Comparison of ENCODE assay signal across 21 cellular contexts in the genomic region with DNA sequence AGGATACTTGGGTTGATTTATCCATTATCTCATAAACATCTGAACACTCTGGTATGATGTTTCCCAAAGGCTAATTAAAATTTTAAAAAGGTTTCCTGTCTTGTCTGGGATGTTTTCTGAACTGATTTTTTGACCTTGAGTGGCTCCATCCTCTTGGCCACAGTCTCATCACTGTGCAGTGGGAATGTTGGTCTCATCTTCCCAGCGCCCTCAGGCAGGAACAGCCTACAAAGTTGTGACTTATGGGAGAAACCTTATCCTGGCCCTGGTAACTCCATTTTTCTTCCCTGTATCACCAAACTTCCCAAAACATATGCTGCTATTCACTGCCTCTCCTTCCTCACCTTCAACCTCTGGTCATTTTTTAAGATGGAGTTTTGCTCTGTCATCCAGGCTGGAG. TPM values are rescaled to one million over a fixed set of nuclear protein-coding genes. Genes with fewer than 3 reads are reported as not detected.
"Had no signal": no experiment of that assay in that cellular context is flagged by ENCODE, and none has a peak within 500 bp of the region (broad histone marks: within the 10 kb centered on the region; RNA-seq: fewer than 3 reads in every experiment).

No MANE protein-coding gene starts in this region.

- H3K27ac ChIP-seq: WERI-Rb-1 had no signal

- H3K27ac Mint-ChIP-seq: activated B cell treated with CpG ODN at 0.5 μM for 24 hours; activated CD4-positive, alpha-beta memory T cell treated with anti-CD3 and anti-CD28 coated beads for 36 hours; activated CD4-positive, alpha-beta memory T cell treated with anti-CD3 and anti-CD28 coated beads, Interleukin-2, amount 10 ng/mL, durations not matched to agents 7 days and 5 days; activated CD4-positive, alpha-beta T cell treated with anti-CD3 and anti-CD28 coated beads for 36 hours; activated CD4-positive, alpha-beta T cell treated with anti-CD3 and anti-CD28 coated beads, Interleukin-2, amount 10 ng/mL, durations not matched to agents 24 days and 14 days; activated CD4-positive, alpha-beta T cell treated with anti-CD3 and anti-CD28 coated beads, Interleukin-2, amount 10 ng/mL, durations not matched to agents 7 days and 5 days; activated CD8-positive, alpha-beta memory T cell treated with anti-CD3 and anti-CD28 coated beads, Interleukin-2, amount 10 ng/mL, durations not matched to agents 7 days and 5 days; activated CD8-positive, alpha-beta T cell treated with anti-CD3 and anti-CD28 coated beads for 36 hours; activated CD8-positive, alpha-beta T cell treated with anti-CD3 and anti-CD28 coated beads, Interleukin-2, amount 10 ng/mL, durations not matched to agents 7 days and 5 days; T-cell; T-helper 17 cell; T-helper 2 cell treated with Interferon-gamma antibody and Interleukin-4, amounts not matched to agents 5 μg/mL and 100 μg/mL, for 36 hours; WTC11 had no signal

- H3K4me3 Mint-ChIP-seq: activated B cell treated with CpG ODN at 0.5 μM for 24 hours; activated CD4-positive, alpha-beta memory T cell treated with anti-CD3 and anti-CD28 coated beads for 36 hours; activated CD4-positive, alpha-beta memory T cell treated with anti-CD3 and anti-CD28 coated beads, Interleukin-2, amount 10 ng/mL, durations not matched to agents 7 days and 5 days; activated CD4-positive, alpha-beta T cell treated with anti-CD3 and anti-CD28 coated beads for 36 hours; activated CD4-positive, alpha-beta T cell treated with anti-CD3 and anti-CD28 coated beads, Interleukin-2, amount 10 ng/mL, durations not matched to agents 24 days and 14 days; activated CD4-positive, alpha-beta T cell treated with anti-CD3 and anti-CD28 coated beads, Interleukin-2, amount 10 ng/mL, durations not matched to agents 7 days and 5 days; activated CD8-positive, alpha-beta memory T cell treated with anti-CD3 and anti-CD28 coated beads, Interleukin-2, amount 10 ng/mL, durations not matched to agents 7 days and 5 days; activated CD8-positive, alpha-beta T cell treated with anti-CD3 and anti-CD28 coated beads for 36 hours; activated CD8-positive, alpha-beta T cell treated with anti-CD3 and anti-CD28 coated beads, Interleukin-2, amount 10 ng/mL, durations not matched to agents 7 days and 5 days; T-cell; T-helper 17 cell; T-helper 2 cell treated with Interferon-gamma antibody and Interleukin-4, amounts not matched to agents 5 μg/mL and 100 μg/mL, for 36 hours; WTC11 had no signal

- H3K36me3 ChIP-seq: WERI-Rb-1 had no signal

- ATAC-seq: activated CD4-positive, alpha-beta T cell treated with anti-CD3 and anti-CD28 coated beads for 36 hours; activated CD4-positive, CD25-positive, alpha-beta regulatory T cell treated with anti-CD3 and anti-CD28 coated beads, Interleukin-2, amount 50 U/mL, for 24 hours; activated CD8-positive, alpha-beta T cell treated with anti-CD3 and anti-CD28 coated beads for 36 hours; activated CD8-positive, alpha-beta T cell treated with anti-CD3 and anti-CD28 coated beads, Interleukin-2, amount 10 ng/mL, durations not matched to agents 7 days and 5 days; T-cell; T-helper 17 cell had no signal

- DNase-seq: activated B cell treated with CpG ODN at 0.5 μM for 24 hours; activated CD4-positive, alpha-beta T cell treated with anti-CD3 and anti-CD28 coated beads for 1 hour; activated T-cell treated with anti-CD3 and anti-CD28 coated beads for 4 hours; T1000 had no signal

- H3K9me3 Mint-ChIP-seq: activated B cell treated with CpG ODN at 0.5 μM for 24 hours; activated CD4-positive, alpha-beta memory T cell treated with anti-CD3 and anti-CD28 coated beads for 36 hours; activated CD4-positive, alpha-beta memory T cell treated with anti-CD3 and anti-CD28 coated beads, Interleukin-2, amount 10 ng/mL, durations not matched to agents 7 days and 5 days; activated CD4-positive, alpha-beta T cell treated with anti-CD3 and anti-CD28 coated beads, Interleukin-2, amount 10 ng/mL, durations not matched to agents 24 days and 14 days; activated CD4-positive, alpha-beta T cell treated with anti-CD3 and anti-CD28 coated beads, Interleukin-2, amount 10 ng/mL, durations not matched to agents 7 days and 5 days; activated CD8-positive, alpha-beta T cell treated with anti-CD3 and anti-CD28 coated beads for 36 hours; T-helper 2 cell treated with Interferon-gamma antibody and Interleukin-4, amounts not matched to agents 5 μg/mL and 100 μg/mL, for 36 hours; WTC11 had no signal

- H3K36me3 Mint-ChIP-seq: activated CD4-positive, alpha-beta memory T cell treated with anti-CD3 and anti-CD28 coated beads for 36 hours; activated CD8-positive, alpha-beta memory T cell treated with anti-CD3 and anti-CD28 coated beads, Interleukin-2, amount 10 ng/mL, durations not matched to agents 7 days and 5 days; T-cell; WTC11 had no signal

- H3K4me1 Mint-ChIP-seq: activated B cell treated with CpG ODN at 0.5 μM for 24 hours; activated CD4-positive, alpha-beta memory T cell treated with anti-CD3 and anti-CD28 coated beads, Interleukin-2, amount 10 ng/mL, durations not matched to agents 7 days and 5 days; activated CD4-positive, alpha-beta T cell treated with anti-CD3 and anti-CD28 coated beads for 36 hours; activated CD4-positive, alpha-beta T cell treated with anti-CD3 and anti-CD28 coated beads, Interleukin-2, amount 10 ng/mL, durations not matched to agents 24 days and 14 days; activated CD4-positive, alpha-beta T cell treated with anti-CD3 and anti-CD28 coated beads, Interleukin-2, amount 10 ng/mL, durations not matched to agents 7 days and 5 days; WTC11 had no signal

RNA-seq across cellular contexts. Expression of a gene that starts 6.8 kb away (rescaled TPM):
- total RNA-seq: activated B cell treated with CpG ODN at 0.5 μM for 24 hours; activated CD4-positive, alpha-beta memory T cell treated with anti-CD3 and anti-CD28 coated beads for 36 hours; activated CD4-positive, alpha-beta memory T cell treated with anti-CD3 and anti-CD28 coated beads, Interleukin-2, amount 10 ng/mL, durations not matched to agents 7 days and 5 days; activated CD4-positive, alpha-beta T cell treated with anti-CD3 and anti-CD28 coated beads for 36 hours; activated CD4-positive, alpha-beta T cell treated with anti-CD3 and anti-CD28 coated beads, Interleukin-2, amount 10 ng/mL, durations not matched to agents 24 days and 14 days; activated CD4-positive, alpha-beta T cell treated with anti-CD3 and anti-CD28 coated beads, Interleukin-2, amount 10 ng/mL, durations not matched to agents 7 days and 5 days; activated CD8-positive, alpha-beta memory T cell treated with anti-CD3 and anti-CD28 coated beads for 36 hours; activated CD8-positive, alpha-beta memory T cell treated with anti-CD3 and anti-CD28 coated beads, Interleukin-2, amount 10 ng/mL, durations not matched to agents 7 days and 5 days; activated CD8-positive, alpha-beta T cell treated with anti-CD3 and anti-CD28 coated beads for 36 hours; activated CD8-positive, alpha-beta T cell treated with anti-CD3 and anti-CD28 coated beads, Interleukin-2, amount 10 ng/mL, durations not matched to agents 7 days and 5 days; T-cell; T-helper 1 cell treated with Interleukin-12 subunit alpha and Interleukin-12 subunit beta and Interleukin-4 antibody, amounts not matched to agents 30 ng/mL and 1 ng/mL, for 36 hours; T-helper 17 cell; T-helper 2 cell treated with Interferon-gamma antibody and Interleukin-4, amounts not matched to agents 100 ng/mL and 5 ng/mL, for 36 hours; WTC11 had no signal

RNA-seq across cellular contexts. Expression of a gene that starts 25.4 kb away (rescaled TPM):
- total RNA-seq: activated B cell treated with CpG ODN at 0.5 μM for 24 hours; activated CD4-positive, alpha-beta memory T cell treated with anti-CD3 and anti-CD28 coated beads for 36 hours; activated CD4-positive, alpha-beta memory T cell treated with anti-CD3 and anti-CD28 coated beads, Interleukin-2, amount 10 ng/mL, durations not matched to agents 7 days and 5 days; activated CD4-positive, alpha-beta T cell treated with anti-CD3 and anti-CD28 coated beads for 36 hours; activated CD4-positive, alpha-beta T cell treated with anti-CD3 and anti-CD28 coated beads, Interleukin-2, amount 10 ng/mL, durations not matched to agents 24 days and 14 days; activated CD4-positive, alpha-beta T cell treated with anti-CD3 and anti-CD28 coated beads, Interleukin-2, amount 10 ng/mL, durations not matched to agents 7 days and 5 days; activated CD8-positive, alpha-beta memory T cell treated with anti-CD3 and anti-CD28 coated beads for 36 hours; activated CD8-positive, alpha-beta memory T cell treated with anti-CD3 and anti-CD28 coated beads, Interleukin-2, amount 10 ng/mL, durations not matched to agents 7 days and 5 days; activated CD8-positive, alpha-beta T cell treated with anti-CD3 and anti-CD28 coated beads for 36 hours; activated CD8-positive, alpha-beta T cell treated with anti-CD3 and anti-CD28 coated beads, Interleukin-2, amount 10 ng/mL, durations not matched to agents 7 days and 5 days; T-cell; T-helper 1 cell treated with Interleukin-12 subunit alpha and Interleukin-12 subunit beta and Interleukin-4 antibody, amounts not matched to agents 30 ng/mL and 1 ng/mL, for 36 hours; T-helper 17 cell; T-helper 2 cell treated with Interferon-gamma antibody and Interleukin-4, amounts not matched to agents 100 ng/mL and 5 ng/mL, for 36 hours; WTC11 had no signal

RNA-seq across cellular contexts. Expression of a gene that starts 42.4 kb away (rescaled TPM):
- total RNA-seq: activated B cell treated with CpG ODN at 0.5 μM for 24 hours; activated CD4-positive, alpha-beta memory T cell treated with anti-CD3 and anti-CD28 coated beads for 36 hours; activated CD4-positive, alpha-beta memory T cell treated with anti-CD3 and anti-CD28 coated beads, Interleukin-2, amount 10 ng/mL, durations not matched to agents 7 days and 5 days; activated CD4-positive, alpha-beta T cell treated with anti-CD3 and anti-CD28 coated beads for 36 hours; activated CD4-positive, alpha-beta T cell treated with anti-CD3 and anti-CD28 coated beads, Interleukin-2, amount 10 ng/mL, durations not matched to agents 24 days and 14 days; activated CD4-positive, alpha-beta T cell treated with anti-CD3 and anti-CD28 coated beads, Interleukin-2, amount 10 ng/mL, durations not matched to agents 7 days and 5 days; activated CD8-positive, alpha-beta memory T cell treated with anti-CD3 and anti-CD28 coated beads for 36 hours; activated CD8-positive, alpha-beta memory T cell treated with anti-CD3 and anti-CD28 coated beads, Interleukin-2, amount 10 ng/mL, durations not matched to agents 7 days and 5 days; activated CD8-positive, alpha-beta T cell treated with anti-CD3 and anti-CD28 coated beads for 36 hours; activated CD8-positive, alpha-beta T cell treated with anti-CD3 and anti-CD28 coated beads, Interleukin-2, amount 10 ng/mL, durations not matched to agents 7 days and 5 days; T-cell; T-helper 1 cell treated with Interleukin-12 subunit alpha and Interleukin-12 subunit beta and Interleukin-4 antibody, amounts not matched to agents 30 ng/mL and 1 ng/mL, for 36 hours; T-helper 17 cell; T-helper 2 cell treated with Interferon-gamma antibody and Interleukin-4, amounts not matched to agents 100 ng/mL and 5 ng/mL, for 36 hours; WTC11 had no signal
